15 cellular contexts compared by ENCODE assay signal in genomic region chr7:46192191-46192590, GRCh38.
DNase-seq lines count a peak whose midpoint lies in the region; FAIRE-seq and TF ChIP-seq lines count a peak whose summit lies in the region.
"Had no signal": no experiment of that assay in that cellular context is flagged by ENCODE, and none has a peak within 500 bp of the region (broad histone marks: within the 10 kb centered on the region; RNA-seq: fewer than 3 reads in every experiment).

No MANE protein-coding gene starts in this region.

- H3K4me3 ChIP-seq in GM23248 = no peak overlapping the region
- no peak overlapping the region for H3K4me3 ChIP-seq in SJSA1
- no peak overlapping the region for H3K4me3 ChIP-seq in effector memory CD4-positive, alpha-beta T cell (ENCODE audit: insufficient read depth, low read depth, low read length, poor library complexity, severe bottlenecking)

- no peaks in the 10 kb centered on the region for H4K20me1 ChIP-seq in GM23248 (ENCODE audit: insufficient read depth)

- H3K4me2 ChIP-seq in GM23248 (ENCODE audit: unreplicated experiment) = no peak overlapping the region

- peak; percentile 87 for FAIRE-seq in urothelium cell line (lab: Jason Lieb, UNC)
- FAIRE-seq: G401.6 had no signal

- H3K9me3 Mint-ChIP-seq in glutamatergic neuron (ENCODE audit: unreplicated experiment) = peaks cover 3% of the 10 kb centered on the region

- H3K9ac ChIP-seq in GM23248 = no peak overlapping the region

- DNase-seq in GM23248 (no peak), SJSA1 (ENCODE audit: low read depth in 1 of 2, low spot score in 2 of 2) (peak in 1 of 2 experiments; percentile 57), glutamatergic neuron (peak; percentile 46), urothelium cell line (ENCODE audit: low spot score) (no peak), GM13976 (ENCODE audit: low spot score) (no peak), C1 segment of cervical spinal cord (lab: John Stamatoyannopoulos, UW) (no peak)
- no peak for DNase-seq in effector memory CD4-positive, alpha-beta T cell
- DNase-seq: AML-193, DMS79 treated with DMSO at 0.1 percent for 48 hours, H9, NCI-H187, NCI-H345, NCI-H524 treated with DMSO at 0.1 percent for 48 hours had no signal

- H2AFZ ChIP-seq in GM23248 = no peak overlapping the region

- H3K9me3 ChIP-seq in GM23248 (ENCODE audit: low read depth) = no peaks in the 10 kb centered on the region
- no peaks in the 10 kb centered on the region for H3K9me3 ChIP-seq in SJSA1 (replicated peaks)
- no peaks in the 10 kb centered on the region for H3K9me3 ChIP-seq in effector memory CD4-positive, alpha-beta T cell (ENCODE audit: control insufficient read depth, low read length)

- no peaks in the 10 kb centered on the region for H3K9me2 ChIP-seq in GM23248 (ENCODE audit: insufficient read depth)

- no peaks in the 10 kb centered on the region for H3K36me3 ChIP-seq in GM23248 (ENCODE audit: low read depth)
- no peaks in the 10 kb centered on the region for H3K36me3 ChIP-seq in SJSA1
- no peaks in the 10 kb centered on the region for H3K36me3 ChIP-seq in effector memory CD4-positive, alpha-beta T cell (ENCODE audit: control insufficient read depth, insufficient read depth, low read length)

- H3K4me1 Mint-ChIP-seq in glutamatergic neuron (ENCODE audit: low read depth, unreplicated experiment) = peaks cover 5% of the 10 kb centered on the region
- H3K4me1 Mint-ChIP-seq: CD14-positive monocyte, H9 had no signal

- H3K36me3 Mint-ChIP-seq in glutamatergic neuron (ENCODE audit: unreplicated experiment) = no peaks in the 10 kb centered on the region
- H3K36me3 Mint-ChIP-seq: CD14-positive monocyte had no signal

- H3K4me1 ChIP-seq in GM23248 (ENCODE audit: insufficient read depth) = peaks cover 20% of the 10 kb centered on the region
- peaks cover 46% of the 10 kb centered on the region for H3K4me1 ChIP-seq in SJSA1 (replicated peaks)
- H3K4me1 ChIP-seq in effector memory CD4-positive, alpha-beta T cell (ENCODE audit: control insufficient read depth, insufficient read depth, low read length, poor library complexity, severe bottlenecking) = no peaks in the 10 kb centered on the region

- H3K4me3 Mint-ChIP-seq in glutamatergic neuron (ENCODE audit: unreplicated experiment) = peak overlapping the region; percentile 44
- H3K4me3 Mint-ChIP-seq: CD14-positive monocyte, H9 had no signal

- WGBS in GM23248 (ENCODE audit: low coverage in 1 of 2, low lambda C conversion rate in 2 of 2, missing lambda C conversion rate in 2 of 2), 2 experiments = 89 to 90% methylated on average over 2 of the region's 2 CpGs

- H3K79me2 ChIP-seq in GM23248 (ENCODE audit: insufficient read depth) = no peaks in the 10 kb centered on the region

- in situ Hi-C loops in GM23248 (cut with MboI) = no loop called here
- in situ Hi-C loops in GM13976 (cut with MboI; ENCODE audit: low sequenced_read_pairs, unreplicated experiment) = no loop called here

- no peak for TF ChIP-seq CTCF in glutamatergic neuron (IDR thresholded peaks at IDR 0.05; ENCODE audit: partially characterized antibody, unreplicated experiment)
- TF ChIP-seq CTCF in GM13976 (IDR thresholded peaks at IDR 0.05; ENCODE audit: borderline replicate concordance, control extremely low read depth, extremely low read depth, insufficient read depth, missing control alignments) = no peak

- peaks cover 8% of the 10 kb centered on the region; the same call in 1 of the 2 replicates for H3F3A ChIP-seq in GM23248 (ENCODE audit: insufficient read depth)

- H3K27ac Mint-ChIP-seq in glutamatergic neuron (ENCODE audit: unreplicated experiment) = peak overlapping the region; percentile 6
- H3K27ac Mint-ChIP-seq: CD14-positive monocyte, H9 had no signal

- no peaks in the 10 kb centered on the region for H3K27me3 ChIP-seq in GM23248 (replicated peaks; ENCODE audit: insufficient read depth)
- H3K27me3 ChIP-seq in SJSA1 (replicated peaks) = no peaks in the 10 kb centered on the region
- H3K27me3 ChIP-seq in effector memory CD4-positive, alpha-beta T cell (replicated peaks; ENCODE audit: control insufficient read depth, insufficient read depth, low read length, poor library complexity, severe bottlenecking) = no peaks in the 10 kb centered on the region

- H3K27ac ChIP-seq in GM23248 = peak overlapping the region; percentile 36
- H3K27ac ChIP-seq in SJSA1 = peak overlapping the region; percentile 98
- no peak overlapping the region for H3K27ac ChIP-seq in effector memory CD4-positive, alpha-beta T cell (ENCODE audit: insufficient read depth, low read length, poor library complexity, severe bottlenecking)

- peaks cover 4% of the 10 kb centered on the region for H3K27me3 Mint-ChIP-seq in glutamatergic neuron (ENCODE audit: unreplicated experiment)
